8 cellular contexts compared by ENCODE assay signal in genomic region chr6:130020892-130021483, GRCh38. TPM values are rescaled to one million over a fixed set of nuclear protein-coding genes. Genes with fewer than 3 reads are reported as not detected.
DNase-seq lines count a peak whose midpoint lies in the region; ATAC-seq and TF ChIP-seq lines count a peak whose summit lies in the region.

No MANE protein-coding gene starts in this region.

- no peaks in the 10 kb centered on the region for H3K36me3 Mint-ChIP-seq in WTC11

- peak overlapping the region; percentile 94 for H3K4me3 Mint-ChIP-seq in WTC11

- peaks cover 4% of the 10 kb centered on the region; the same call in 1 of the 2 replicates for H3K27me3 Mint-ChIP-seq in WTC11 (ENCODE audit: low read depth)

- H3K4me1 Mint-ChIP-seq in WTC11, result peaks cover 21% of the 10 kb centered on the region

- no peak overlapping the region for H3K27ac ChIP-seq in ACC112 (ENCODE audit: low read depth, low read length)

- POLR2A ChIA-PET in WTC11 (lab: Charles Lee), result interaction anchor here (0.5 kb wide), 1 partner anchor 733 kb away, joined by 5 read pairs; no protein-coding TSS in a partner anchor

- H3K9me3 Mint-ChIP-seq in WTC11, result no peaks in the 10 kb centered on the region

- H3K27ac Mint-ChIP-seq in WTC11, result no peak overlapping the region

- ATAC-seq in GM18517 (IDR thresholded peaks at IDR 0.05; ENCODE audit: unreplicated experiment), result peak; percentile 80
- peak; percentile 56 for ATAC-seq in HG03064 (IDR thresholded peaks at IDR 0.05; ENCODE audit: low read depth, unreplicated experiment)
- peak; percentile 36 for ATAC-seq in WTC11

- no peaks in the 10 kb centered on the region for H3K4me1 ChIP-seq in ACC112 (ENCODE audit: control insufficient read depth, insufficient read depth, low read length, unreplicated experiment)

- CTCF ChIA-PET in WTC11 (lab: Charles Lee), result interaction anchor here (0.5 to 1.4 kb wide), 34 partner anchors 10 to 452 kb away, joined by 3 to 15 read pairs (median 4); no protein-coding TSS in a partner anchor

- peak overlapping the region; percentile 82 for H3K4me3 ChIP-seq in ACC112 (ENCODE audit: low read depth, low read length)

- TF ChIP-seq CTCF in WTC11 (IDR thresholded peaks at IDR 0.05), result peak; percentile 53

- DNase-seq in NCI-H2171 (lab: John Stamatoyannopoulos, UW), result peak; percentile 31
- DNase-seq in WTC11 (ENCODE audit: low spot score), result peak; percentile 72
- peak; percentile 90 for DNase-seq in cerebellar cortex (ENCODE audit: low spot score)
- DNase-seq in islet precursor cell, result peak; percentile 87
- peak; percentile 57 for DNase-seq in stimulated activated CD4-positive, alpha-beta T cell treated with anti-CD3 and anti-CD28 coated beads, Interleukin-12 subunit alpha, Interleukin-12 subunit beta, amount 100 ng/mL, for 4 hours

- H3K79me2 ChIP-seq in ACC112 (ENCODE audit: control insufficient read depth, insufficient read depth, low read length, unreplicated experiment), result no peaks in the 10 kb centered on the region

- no peaks in the 10 kb centered on the region for H3K36me3 ChIP-seq in ACC112 (ENCODE audit: insufficient read depth, low read length)

- H2AFZ ChIP-seq in ACC112 (ENCODE audit: low read length, unreplicated experiment), result peak overlapping the region; percentile 81

- no peaks in the 10 kb centered on the region for H3K27me3 ChIP-seq in ACC112 (ENCODE audit: insufficient read depth, low read length)

TF ChIP-seq in WTC11, 78 proteins besides CTCF, POLR2A, EP300 and RAD21 (continues in another document):
- no peak for TF ChIP-seq ZNF138 (CRISPR knock-in tag; conservative IDR thresholded peaks at IDR 0.05)
- TF ChIP-seq NFATC4 (CRISPR knock-in tag; IDR thresholded peaks at IDR 0.05), result no peak
- TF ChIP-seq GRHL2 (CRISPR knock-in tag; IDR thresholded peaks at IDR 0.05; ENCODE audit: insufficient replicate concordance, severe bottlenecking), result no peak
- no peak for TF ChIP-seq E2F1 (CRISPR knock-in tag; IDR thresholded peaks at IDR 0.05)
- no peak for TF ChIP-seq ZNF512 (CRISPR knock-in tag; IDR thresholded peaks at IDR 0.05; ENCODE audit: borderline replicate concordance)
- TF ChIP-seq ETV6 (CRISPR knock-in tag; IDR thresholded peaks at IDR 0.05), result no peak
- no peak for TF ChIP-seq JUN (CRISPR knock-in tag; IDR thresholded peaks at IDR 0.05)
- no peak for TF ChIP-seq ZMAT4 (CRISPR knock-in tag; IDR thresholded peaks at IDR 0.05)
- no peak for TF ChIP-seq GABPB1 (CRISPR knock-in tag; IDR thresholded peaks at IDR 0.05)
- TF ChIP-seq TEAD4 (CRISPR knock-in tag; IDR thresholded peaks at IDR 0.05), result no peak
- no peak for TF ChIP-seq AFF4 (CRISPR knock-in tag; IDR thresholded peaks at IDR 0.05; ENCODE audit: borderline replicate concordance)
- TF ChIP-seq HMGXB4 (CRISPR knock-in tag; IDR thresholded peaks at IDR 0.05), result no peak
- no peak for TF ChIP-seq JAZF1 (CRISPR knock-in tag; IDR thresholded peaks at IDR 0.05)
- no peak for TF ChIP-seq IRF1 (CRISPR knock-in tag; IDR thresholded peaks at IDR 0.05)
- TF ChIP-seq ZSCAN18 (CRISPR knock-in tag; IDR thresholded peaks at IDR 0.05), result no peak
- TF ChIP-seq SMAD4 (CRISPR knock-in tag; IDR thresholded peaks at IDR 0.05), result no peak

RNA-seq across cellular contexts. Expression of gene L3MBTL3, which starts 2.6 kb away (rescaled TPM):
- 13.0 to 18.1 TPM (median 13.7 TPM) in 3 replicates for total RNA-seq in WTC11 (2021)

Comparison
In these comparisons a context has a peak if more than half of its experiments do, and no peak if none do; other contexts are left out.
1. DNase-seq: peak in every context shown above with its lines; median percentile 90 in cerebellar cortex; 87 in islet precursor cell; 72 in WTC11; 57 in stimulated activated CD4-positive, alpha-beta T cell treated with anti-CD3 and anti-CD28 coated beads, Interleukin-12 subunit alpha, Interleukin-12 subunit beta, amount 100 ng/mL, for 4 hours; 31 in NCI-H2171.